In the genomic region with DNA sequence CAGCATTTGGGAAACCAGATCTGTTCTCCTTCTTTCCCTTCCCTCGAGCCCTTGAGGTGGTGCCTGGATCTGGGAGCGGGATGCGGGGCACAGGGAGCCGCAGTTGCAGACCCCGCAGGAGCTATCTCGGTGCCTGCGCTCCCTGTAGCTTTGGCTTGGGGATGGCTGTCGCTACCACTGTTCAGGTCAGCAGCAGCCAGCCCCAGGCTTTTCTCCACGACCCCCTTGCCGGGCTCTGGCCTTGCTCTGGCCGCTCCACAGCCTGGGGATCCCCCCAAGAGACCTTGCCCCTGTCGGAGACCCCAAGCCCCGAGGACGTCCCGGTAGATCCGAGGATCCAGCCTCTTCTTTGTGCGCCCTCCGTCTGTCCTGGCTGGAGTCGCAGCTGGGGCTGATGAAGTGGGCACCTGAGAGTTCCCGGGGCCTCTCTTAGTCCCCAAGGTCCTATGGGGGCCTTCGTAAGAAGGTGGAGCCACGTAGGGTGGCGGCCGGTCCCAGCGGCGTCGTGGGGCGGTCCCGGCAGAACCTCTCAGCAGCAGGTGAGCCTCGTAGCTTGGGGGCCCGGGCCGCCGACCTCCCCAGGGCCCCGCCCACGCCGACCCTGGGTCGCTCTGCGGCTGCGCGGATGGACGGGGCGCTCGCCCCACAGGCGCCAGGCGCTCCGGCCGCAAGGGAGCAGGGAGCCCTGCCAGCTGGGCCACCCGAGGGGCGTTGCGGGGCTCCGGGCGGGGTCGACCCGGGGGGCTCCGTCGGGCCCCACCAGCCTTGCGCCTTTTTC, we compare ENCODE assay signal across 9 cellular contexts. TPM values are rescaled to one million over a fixed set of nuclear protein-coding genes. Genes with fewer than 3 reads are reported as not detected.
DNase-seq lines count a peak whose midpoint lies in the region; ATAC-seq and TF ChIP-seq lines count a peak whose summit lies in the region.
"Had no signal": no experiment of that assay in that cellular context is flagged by ENCODE, and none has a peak within 500 bp of the region (broad histone marks: within the 10 kb centered on the region; RNA-seq: fewer than 3 reads in every experiment).

No MANE protein-coding gene starts in this region.

- TF ChIP-seq CTCF in PC-9 (conservative IDR thresholded peaks at IDR 0.05) (no peak), nephron (IDR thresholded peaks at IDR 0.05; ENCODE audit: unreplicated experiment in 3 of 3) (no peak)

- H4K20me1 ChIP-seq in PC-9 (ENCODE audit: insufficient read depth), result no peaks in the 10 kb centered on the region

- no peak overlapping the region for H3K27ac ChIP-seq in PC-9
- H3K27ac ChIP-seq in effector memory CD4-positive, alpha-beta T cell (ENCODE audit: insufficient read depth, low read length, poor library complexity, severe bottlenecking), result no peak overlapping the region
- H3K27ac ChIP-seq: SK-N-MC had no signal

- no peak overlapping the region for H3K27ac Mint-ChIP-seq in nephron

- CTCF ChIA-PET in PC-9 (lab: Charles Lee), result interaction anchor here (0.6 to 1.4 kb wide), 5 partner anchors 19 to 293 kb away, joined by 3 to 10 read pairs (median 4); partner anchors contain the start of genes ADCY6 and PRKAG1

- H3K4me1 ChIP-seq in PC-9 (replicated peaks; ENCODE audit: insufficient read depth), result peaks cover 25% of the 10 kb centered on the region
- H3K4me1 ChIP-seq in effector memory CD4-positive, alpha-beta T cell (ENCODE audit: control insufficient read depth, insufficient read depth, low read length, poor library complexity, severe bottlenecking), result peaks cover 46% of the 10 kb centered on the region

- H3K4me3 Mint-ChIP-seq in nephron, result peak overlapping the region; percentile 48 to 64 (median 58)

- ATAC-seq in GM19452 (IDR thresholded peaks at IDR 0.05; ENCODE audit: unreplicated experiment), result peak; percentile 38

- H3K79me2 ChIP-seq in PC-9 (ENCODE audit: low read depth), result no peaks in the 10 kb centered on the region

- POLR2A ChIA-PET in PC-9 (lab: Charles Lee; ENCODE audit: unreplicated experiment), result no interaction called here

- BruUV-seq in PC-9 (replicated peaks; lab: Mats Ljungman, UMichigan), result no TSS peak

- H3K4me1 Mint-ChIP-seq in nephron, result peaks cover 31% of the 10 kb centered on the region

- peaks cover 33% of the 10 kb centered on the region for H3F3A ChIP-seq in PC-9 (ENCODE audit: insufficient read depth, low read depth)

- H3K36me3 Mint-ChIP-seq in nephron (ENCODE audit: low read depth), result peaks cover 26% of the 10 kb centered on the region

- H3K9me2 ChIP-seq in PC-9 (ENCODE audit: insufficient read depth), result no peaks in the 10 kb centered on the region

- no peaks in the 10 kb centered on the region for H3K36me3 ChIP-seq in PC-9 (ENCODE audit: low read depth)
- peaks cover 10% of the 10 kb centered on the region for H3K36me3 ChIP-seq in effector memory CD4-positive, alpha-beta T cell (ENCODE audit: control insufficient read depth, insufficient read depth, low read length)

- H3K9me3 ChIP-seq in PC-9 (ENCODE audit: insufficient read depth, low read depth), result no peaks in the 10 kb centered on the region
- H3K9me3 ChIP-seq in effector memory CD4-positive, alpha-beta T cell (ENCODE audit: control insufficient read depth, low read length), result no peaks in the 10 kb centered on the region

- H3K9me3 Mint-ChIP-seq in nephron, result no peaks in the 10 kb centered on the region

- H3K4me3 ChIP-seq in PC-9, result peak overlapping the region; percentile 58; the same call in 1 of the 2 replicates
- H3K4me3 ChIP-seq in effector memory CD4-positive, alpha-beta T cell (ENCODE audit: insufficient read depth, low read depth, low read length, poor library complexity, severe bottlenecking), result peak overlapping the region; percentile 59

- H2AFZ ChIP-seq in PC-9, result no peak overlapping the region

- H3K27me3 ChIP-seq in PC-9 (ENCODE audit: insufficient read depth, low read depth), result no peaks in the 10 kb centered on the region
- H3K27me3 ChIP-seq in effector memory CD4-positive, alpha-beta T cell (replicated peaks; ENCODE audit: control insufficient read depth, insufficient read depth, low read length, poor library complexity, severe bottlenecking), result peaks cover 37% of the 10 kb centered on the region

- DNase-seq in DMS53 (lab: John Stamatoyannopoulos, UW), result peak; percentile 85
- DNase-seq in PC-9, result peak in 1 of 2 experiments; percentile 52
- DNase-seq in effector memory CD4-positive, alpha-beta T cell, result peak in 1 of 3 donors; percentile 31
- no peak for DNase-seq in SW480 (ENCODE audit: low spot score)
- no peak for DNase-seq in SKM-1 treated with dmso at 0.1 percent for 144 hours (lab: John Stamatoyannopoulos, UW; ENCODE audit: unreplicated experiment)
- no peak for DNase-seq in 8988T

- intact Hi-C loops in PC-9 (cut with micrococcal nuclease; ENCODE audit: unreplicated experiment), result loop anchor here (2.0 to 10.0 kb wide), 6 partner anchors 124 to 456 kb away; partner anchors contain the start of genes CACNB3 and KANSL2

- peaks cover 76% of the 10 kb centered on the region for H3K27me3 Mint-ChIP-seq in nephron (ENCODE audit: low read depth)

- H3K4me2 ChIP-seq in PC-9, result peak overlapping the region; percentile 81

RNA-seq across cellular contexts. Expression of gene DDN, which starts 1.3 kb away (rescaled TPM):
- total RNA-seq in PC-9 (2021), result 0.10 and 0.17 TPM in 2 replicates

RNA-seq across cellular contexts. Expression of gene WNT1, which starts 19.8 kb away (rescaled TPM):
- not detected in 2 replicates for total RNA-seq in PC-9 (2021)

RNA-seq across cellular contexts. Expression of gene PRKAG1, which starts 20.7 kb away (rescaled TPM):
- 48.8 and 53.6 TPM in 2 replicates for total RNA-seq in PC-9 (2021)

RNA-seq across cellular contexts. Expression of gene WNT10B, which starts 26.4 kb away (rescaled TPM):
- total RNA-seq in PC-9 (2021), result 0.73 TPM in 1 of 2 replicates, not detected in the other

RNA-seq across cellular contexts. Expression of gene ARF3, which starts 40.6 kb away (rescaled TPM):
- total RNA-seq in PC-9 (2021), result 200 and 205 TPM in 2 replicates
